ENCODE assay signal across 8 cellular contexts in the genomic region with DNA sequence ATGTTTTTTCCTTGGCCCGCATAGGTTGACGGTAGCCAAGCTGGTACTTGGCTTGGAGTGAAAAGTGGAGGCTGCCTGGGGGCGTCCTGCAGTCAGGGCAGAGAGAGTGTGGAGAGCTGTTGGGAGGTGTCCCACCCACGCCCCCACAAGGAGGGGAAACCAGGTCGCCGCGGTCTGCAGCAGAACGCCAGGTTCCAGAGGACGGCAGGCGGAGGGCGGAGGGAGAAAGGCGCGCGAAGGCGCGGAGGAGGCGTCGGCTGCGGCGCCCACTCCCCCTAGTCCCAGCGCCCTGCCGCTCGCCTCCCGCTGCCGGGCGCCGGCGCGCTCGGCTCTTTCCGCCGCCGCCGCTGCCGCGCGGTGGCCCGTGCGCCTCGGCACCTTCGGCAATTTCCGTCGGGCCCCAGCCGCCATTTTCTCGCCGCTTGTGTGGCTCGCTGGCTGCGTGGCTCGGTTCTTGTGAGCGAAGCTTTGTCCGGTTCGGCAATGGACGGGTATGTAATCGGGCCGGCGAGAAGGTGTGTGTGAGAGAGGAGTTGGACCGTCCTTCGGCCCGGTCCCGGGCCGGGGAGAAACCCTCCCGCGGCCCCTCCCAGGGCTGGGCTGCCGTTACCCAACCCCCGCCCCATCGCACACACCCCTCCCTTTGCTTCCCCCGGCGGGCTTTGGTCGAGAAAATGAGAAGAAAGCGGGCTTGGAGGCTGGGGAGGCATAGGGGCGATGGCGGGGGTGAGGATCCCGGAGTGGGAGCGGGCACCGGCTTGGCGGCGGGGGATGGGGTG. TPM values are rescaled to one million over a fixed set of nuclear protein-coding genes. Genes with fewer than 3 reads are reported as not detected.
DNase-seq lines count a peak whose midpoint lies in the region; ATAC-seq lines count a peak whose summit lies in the region.

A gene with protein sequence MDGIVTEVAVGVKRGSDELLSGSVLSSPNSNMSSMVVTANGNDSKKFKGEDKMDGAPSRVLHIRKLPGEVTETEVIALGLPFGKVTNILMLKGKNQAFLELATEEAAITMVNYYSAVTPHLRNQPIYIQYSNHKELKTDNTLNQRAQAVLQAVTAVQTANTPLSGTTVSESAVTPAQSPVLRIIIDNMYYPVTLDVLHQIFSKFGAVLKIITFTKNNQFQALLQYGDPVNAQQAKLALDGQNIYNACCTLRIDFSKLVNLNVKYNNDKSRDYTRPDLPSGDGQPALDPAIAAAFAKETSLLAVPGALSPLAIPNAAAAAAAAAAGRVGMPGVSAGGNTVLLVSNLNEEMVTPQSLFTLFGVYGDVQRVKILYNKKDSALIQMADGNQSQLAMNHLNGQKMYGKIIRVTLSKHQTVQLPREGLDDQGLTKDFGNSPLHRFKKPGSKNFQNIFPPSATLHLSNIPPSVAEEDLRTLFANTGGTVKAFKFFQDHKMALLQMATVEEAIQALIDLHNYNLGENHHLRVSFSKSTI (plus strand): TSS at position 403 of the 779 bp plus-strand sequence. CDS start 81 bp downstream, at position 484.

- no peaks in the 10 kb centered on the region for H3K27me3 ChIP-seq in CD4-positive, alpha-beta memory T cell (ENCODE audit: insufficient read depth, low read length)

- H3K27ac Mint-ChIP-seq in CD4-positive, alpha-beta memory T cell, result peak within 1 kb of the TSS; percentile 89 to 97 (median 96)

- peak; percentile 82 to 89 (median 86) for DNase-seq in CD4-positive, alpha-beta memory T cell
- DNase-seq in NCI-H82 (lab: John Stamatoyannopoulos, UW), result peak; percentile 90
- peak; percentile 28 to 68 for DNase-seq in activated CD8-positive, alpha-beta memory T cell treated with anti-CD3 and anti-CD28 coated beads for 1 hour (ENCODE audit: extremely low read depth in 1 of 2, low read depth in 1 of 2)
- DNase-seq in effector CD4-positive, alpha-beta T cell, result peak; percentile 79
- peak; percentile 83 to 84 for DNase-seq in lung microvascular endothelial cell (ENCODE audit: low read depth in 2 of 2)
- peak; percentile 60 to 76 (median 69) for DNase-seq in stimulated activated CD4-positive, alpha-beta T cell treated with anti-CD3 and anti-CD28 coated beads, TNF-alpha, amount 100 ng/mL, for 48 hours (ENCODE audit: low read depth in 3 of 3)

- POLR2A ChIA-PET in CD4-positive, alpha-beta memory T cell (lab: Charles Lee; ENCODE audit: partially characterized antibody), result interaction anchor here (2.3 kb wide), 1 partner anchor 15 kb away, joined by 9 read pairs; no protein-coding TSS in a partner anchor

- peaks cover 3 to 20% of the 10 kb centered on the region in 2 donors for H3K36me3 Mint-ChIP-seq in CD4-positive, alpha-beta memory T cell

- intact Hi-C loops in CD4-positive, alpha-beta memory T cell (cut with micrococcal nuclease), result loop anchor here (5.0 to 10.0 kb wide), 3 partner anchors 1201 to 1489 kb away; a partner anchor contains a TSS

- H3K27me3 Mint-ChIP-seq in CD4-positive, alpha-beta memory T cell, result no peaks in the 10 kb centered on the region

- peaks cover 0 to 2% (median 0%) of the 10 kb centered on the region in 8 donors for H3K9me3 Mint-ChIP-seq in CD4-positive, alpha-beta memory T cell

- H3K4me3 Mint-ChIP-seq in CD4-positive, alpha-beta memory T cell, result peak within 1 kb of the TSS; percentile 93 to 99 (median 96)

- H3K4me3 ChIP-seq in CD4-positive, alpha-beta memory T cell (ENCODE audit: low read length in 2 of 2), result peak within 1 kb of the TSS; percentile 83 to 88

- CTCF ChIA-PET in CD4-positive, alpha-beta memory T cell (lab: Charles Lee; ENCODE audit: partially characterized antibody), result no interaction called here

- H3K27ac ChIP-seq in CD4-positive, alpha-beta memory T cell (ENCODE audit: low read depth, low read length), result peak within 1 kb of the TSS; percentile 89

- ATAC-seq in GM19397 (IDR thresholded peaks at IDR 0.05; ENCODE audit: unreplicated experiment) (peak; percentile 97), HG03558 (IDR thresholded peaks at IDR 0.05; ENCODE audit: extremely low read depth, unreplicated experiment) (peak; percentile 95)

- peaks cover 18 to 36% (median 26%) of the 10 kb centered on the region in 4 donors for H3K4me1 Mint-ChIP-seq in CD4-positive, alpha-beta memory T cell

- no peaks in the 10 kb centered on the region for H3K36me3 ChIP-seq in CD4-positive, alpha-beta memory T cell (ENCODE audit: insufficient read depth, low read length)

- peaks cover 25% of the 10 kb centered on the region for H3K4me1 ChIP-seq in CD4-positive, alpha-beta memory T cell (ENCODE audit: insufficient read depth, low read length)

- no peaks in the 10 kb centered on the region for H3K9me3 ChIP-seq in CD4-positive, alpha-beta memory T cell (ENCODE audit: control insufficient read depth in 1 of 2, low read length in 2 of 2)

RNA-seq across cellular contexts. Expression of the gene that starts here (rescaled TPM):
- 10 to 100 TPM; 20.6 to 21.0 TPM for total RNA-seq in CD4-positive, alpha-beta memory T cell
- polyA plus RNA-seq in CD4-positive, alpha-beta memory T cell, result 1 to 10 TPM; 1.5 to 2.9 TPM
- total RNA-seq in lung microvascular endothelial cell, result 6.8 and 11.5 TPM in 2 replicates

Comparison
In these comparisons a context has a peak if more than half of its experiments do, and no peak if none do; other contexts are left out.
1. Peak in every context shown above with its lines: DNase-seq, ATAC-seq, H3K4me3 ChIP-seq and H3K27ac ChIP-seq.